ENCODE assay signal across 8 cellular contexts in the genomic region with DNA sequence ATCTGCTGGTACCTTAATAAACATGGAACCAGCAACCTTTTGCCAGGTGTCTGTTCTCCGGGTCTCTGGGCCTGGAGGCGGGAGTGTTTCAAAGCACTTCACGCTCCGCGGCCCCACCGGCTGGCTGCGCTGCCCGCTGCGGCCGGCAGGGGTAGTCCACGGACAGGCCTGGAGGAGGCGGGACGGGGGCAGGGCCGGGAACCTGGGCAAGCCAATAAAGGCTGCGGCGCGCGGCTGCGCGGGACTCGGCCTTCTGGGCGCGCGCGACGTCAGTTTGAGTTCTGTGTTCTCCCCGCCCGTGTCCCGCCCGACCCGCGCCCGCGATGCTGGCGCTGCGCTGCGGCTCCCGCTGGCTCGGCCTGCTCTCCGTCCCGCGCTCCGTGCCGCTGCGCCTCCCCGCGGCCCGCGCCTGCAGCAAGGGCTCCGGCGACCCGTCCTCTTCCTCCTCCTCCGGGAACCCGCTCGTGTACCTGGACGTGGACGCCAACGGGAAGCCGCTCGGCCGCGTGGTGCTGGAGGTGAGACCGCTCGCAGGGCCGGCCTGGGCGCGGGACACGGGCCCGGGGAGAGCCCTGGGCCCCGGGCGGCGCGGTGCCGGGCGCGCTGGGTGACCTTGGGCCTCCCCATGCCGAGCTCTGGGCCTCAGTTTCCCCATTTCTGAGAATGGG.
DNase-seq lines count a peak whose midpoint lies in the region; TF ChIP-seq lines count a peak whose summit lies in the region.

A gene (plus strand): TSS at position 244 of the 668 bp plus-strand sequence. CDS start 80 bp downstream, at position 324.

- peak; percentile 83 for TF ChIP-seq CTCF in GM06990 (IDR thresholded peaks at IDR 0.05; ENCODE audit: insufficient read depth, low read length, poor library complexity, severe bottlenecking)
- TF ChIP-seq CTCF in MM.1S (IDR thresholded peaks at IDR 0.05; ENCODE audit: low read length), result peak; percentile 89

- H3K9ac ChIP-seq in MM.1S (ENCODE audit: low read length) (peak within 1 kb of the TSS; percentile 98), SK-N-MC (ENCODE audit: insufficient read length) (peak within 1 kb of the TSS; percentile 92)

- H3K4me3 ChIP-seq in GM06990 (replicated peaks; ENCODE audit: low read depth, low read length), result peak within 1 kb of the TSS; percentile 81
- peak within 1 kb of the TSS; percentile 92 for H3K4me3 ChIP-seq in MM.1S (ENCODE audit: low read length)
- H3K4me3 ChIP-seq in SK-N-MC, result peak within 1 kb of the TSS; percentile 82

- peaks cover 27% of the 10 kb centered on the region for H4K20me1 ChIP-seq in MM.1S (ENCODE audit: insufficient read depth, low read length)

- no peaks in the 10 kb centered on the region for H3K27me3 ChIP-seq in GM06990 (replicated peaks; ENCODE audit: control insufficient read depth, insufficient read depth, low read length)
- no peaks in the 10 kb centered on the region for H3K27me3 ChIP-seq in MM.1S (replicated peaks; ENCODE audit: insufficient read depth, low read length)

- peaks cover 49% of the 10 kb centered on the region for H3K4me1 ChIP-seq in MM.1S (ENCODE audit: low read length)

- peaks cover 48% of the 10 kb centered on the region for H3K79me2 ChIP-seq in MM.1S (ENCODE audit: low read length)

- DNase-seq in GM06990 (ENCODE audit: extremely low read depth, insufficient read length) (peak; percentile 96), HCEC 1CT (peak; percentile 88), MM.1S (peak; percentile 94), SK-N-MC (ENCODE audit: low read depth, low spot score) (peak; percentile 3), germinal center (ENCODE audit: low spot score) (peak; percentile 92), nucleus accumbens (lab: John Stamatoyannopoulos, UW) (peak; percentile 26 to 97 (median 87)), superior temporal gyrus (ENCODE audit: extremely low spot score) (peak; percentile 95)
- DNase-seq in activated naive CD4-positive, alpha-beta T cell treated with anti-CD3 and anti-CD28 coated beads, Interleukin-2, amount 50 U/mL, for 16 hours, result peak; percentile 94

- H3K27ac ChIP-seq in MM.1S (ENCODE audit: low read length) (peak within 1 kb of the TSS; percentile 73), SK-N-MC (peak within 1 kb of the TSS; percentile 62)

- H2AFZ ChIP-seq in MM.1S (ENCODE audit: low read length), result peak within 1 kb of the TSS; percentile 59

- H3K36me3 ChIP-seq in GM06990 (ENCODE audit: control insufficient read depth, insufficient read depth, low read length) (peaks cover 29% of the 10 kb centered on the region), MM.1S (replicated peaks; ENCODE audit: insufficient read depth, low read length) (peaks cover 31% of the 10 kb centered on the region), SK-N-MC (ENCODE audit: insufficient read depth, low read length) (peaks cover 32% of the 10 kb centered on the region; the same call in 1 of the 2 replicates)

- H3K9me3 ChIP-seq in MM.1S (replicated peaks; ENCODE audit: insufficient read depth, low read length) (no peaks in the 10 kb centered on the region), SK-N-MC (ENCODE audit: low read depth, low read length) (no peaks in the 10 kb centered on the region)

- H3F3A ChIP-seq in MM.1S (ENCODE audit: insufficient read depth, low read length), result peaks cover 17% of the 10 kb centered on the region; the same call in 1 of the 2 replicates

- H3K9me2 ChIP-seq in MM.1S (replicated peaks; ENCODE audit: insufficient read depth, low read length), result no peaks in the 10 kb centered on the region

- H3K4me2 ChIP-seq in MM.1S (ENCODE audit: low read depth, low read length), result peak within 1 kb of the TSS; percentile 91

Comparison
In these comparisons a context has a peak if more than half of its experiments do, and no peak if none do; other contexts are left out.
1. Peak in every context shown above with its lines: DNase-seq, H3K4me3 ChIP-seq and H3K27ac ChIP-seq.
2. DNase-seq: peak in every context shown above with its lines; median percentile 96 in GM06990; 95 in superior temporal gyrus; 94 in MM.1S; 94 in activated naive CD4-positive, alpha-beta T cell treated with anti-CD3 and anti-CD28 coated beads, Interleukin-2, amount 50 U/mL, for 16 hours; 92 in germinal center; 88 in HCEC 1CT; 87 in nucleus accumbens; 3 in SK-N-MC.